ENCODE assay signal across 7 cellular contexts in genomic region chr2:23940976-23941605, GRCh38. TPM values are rescaled to one million over a fixed set of nuclear protein-coding genes. Genes with fewer than 3 reads are reported as not detected.
DNase-seq lines count a peak whose midpoint lies in the region; ATAC-seq, FAIRE-seq and TF ChIP-seq lines count a peak whose summit lies in the region.

No MANE protein-coding gene starts in this region.

- H3K4me1 ChIP-seq in HepG2 (ENCODE audit: insufficient read depth, low read length) (peaks cover 50% of the 10 kb centered on the region), thymus (ENCODE audit: control insufficient read depth, insufficient read depth, low read length) (peaks cover 2% of the 10 kb centered on the region)

- H3K4me2 ChIP-seq in HepG2 (ENCODE audit: low read depth, low read length) = peak overlapping the region; percentile 100

- TF ChIP-seq EP300 in HepG2 (IDR thresholded peaks at IDR 0.05; ENCODE audit: low read depth in 2 of 2, low read length in 2 of 2) (no peak), HepG2 (CRISPR knock-in tag; IDR thresholded peaks at IDR 0.05; ENCODE audit: borderline replicate concordance) (no peak)

- ATAC-seq in HepG2 (peak; percentile 31), HG03520 (IDR thresholded peaks at IDR 0.05; ENCODE audit: unreplicated experiment) (no peak), GM18858 (IDR thresholded peaks at IDR 0.05; ENCODE audit: unreplicated experiment) (no peak)

- H2AFZ ChIP-seq in HepG2 (ENCODE audit: low read length) = peak overlapping the region; percentile 52

- in situ Hi-C loops in HepG2 (cut with HindIII; ENCODE audit: extremely low pct_ligation_motif_present, low pct_unique_long_range_greater_than_20kb) = no loop called here

- 2% methylated on average over 15 of the region's 15 CpGs for WGBS in HepG2 (ENCODE audit: low lambda C conversion rate)
- WGBS in thymus = 6% methylated on average over 15 of the region's 15 CpGs

- H4K20me1 ChIP-seq in HepG2 (ENCODE audit: insufficient read depth, low read length) = peaks cover 3% of the 10 kb centered on the region; the same call in 1 of the 2 replicates

- TF ChIP-seq CTCF in GM12875 (IDR thresholded peaks at IDR 0.05; ENCODE audit: borderline replicate concordance, insufficient read depth, low read depth, low read length) = no peak
- TF ChIP-seq CTCF in bronchial epithelial cell (IDR thresholded peaks at IDR 0.05; ENCODE audit: insufficient read depth, low read length, severe bottlenecking) = no peak
- no peak for TF ChIP-seq CTCF in HepG2 (CRISPR knock-in tag; IDR thresholded peaks at IDR 0.05)

- H3K36me3 ChIP-seq in bronchial epithelial cell (ENCODE audit: control insufficient read depth, insufficient read depth, low read length) (no peaks in the 10 kb centered on the region), HepG2 (replicated peaks in 1 of 2; ENCODE audit: control insufficient read depth in 1 of 2, insufficient read depth in 2 of 2, low read length in 2 of 2) (no peaks in the 10 kb centered on the region), thymus (ENCODE audit: control insufficient read depth, insufficient read depth) (no peaks in the 10 kb centered on the region)

- CTCF ChIA-PET in HepG2 (lab: Yijun Ruan, JAX; ENCODE audit: low intra/inter-chr PET ratio, low total read pairs) = no interaction called here

- H3K79me2 ChIP-seq in HepG2 (ENCODE audit: insufficient read depth, low read length) = peaks cover 53% of the 10 kb centered on the region

- intact Hi-C loops in HepG2 (cut with micrococcal nuclease; ENCODE audit: unreplicated experiment) = loop anchor here (2.0 kb wide), 1 partner anchor 136 kb away; the partner anchor contains the start of gene SF3B6

- TF ChIP-seq RAD21 in HepG2 (CRISPR knock-in tag; IDR thresholded peaks at IDR 0.05) = no peak

- H3K4me3 ChIP-seq in GM12875 (ENCODE audit: low read depth, low read length) (peak overlapping the region; percentile 75), bronchial epithelial cell (ENCODE audit: low read depth, low read length) (peak overlapping the region; percentile 77), HepG2 (replicated peaks in 1 of 3; ENCODE audit: insufficient read depth in 1 of 3, low read depth in 2 of 3, low read length in 3 of 3) (peak overlapping the region; percentile 87 to 96 (median 93)), thymus (ENCODE audit: low read length) (peak overlapping the region; percentile 96)

- TSS peak; percentile 66 for BruUV-seq in HepG2 (replicated peaks; lab: Mats Ljungman, UMichigan)

- H3K9me3 ChIP-seq in HepG2 (ENCODE audit: low read length) = no peaks in the 10 kb centered on the region
- H3K9me3 ChIP-seq in thymus (ENCODE audit: control insufficient read depth) = no peaks in the 10 kb centered on the region

- POLR2A ChIA-PET in HepG2 (lab: Yijun Ruan, JAX) = interaction anchor here (0.6 to 4.6 kb wide), 8 partner anchors 9 to 143 kb away, joined by 3 to 135 read pairs (median 5); partner anchors contain the start of genes ATAD2B, SF3B6, TP53I3 and WDCP

- H3K27ac ChIP-seq in HepG2 (ENCODE audit: extremely low read length, insufficient read depth, low read length) (peak overlapping the region; percentile 87), thymus (ENCODE audit: low read depth) (peak overlapping the region; percentile 90)

- DNase-seq in NCI-H146 treated with DMSO at 0.1 percent for 48 hours (lab: John Stamatoyannopoulos, UW; ENCODE audit: unreplicated experiment) = peak; percentile 22
- DNase-seq in bronchial epithelial cell (ENCODE audit: low read depth) = peak; percentile 41
- peak; percentile 65 for DNase-seq in HepG2 (ENCODE audit: low spot score)

- H3K27me3 ChIP-seq in bronchial epithelial cell (ENCODE audit: control insufficient read depth, insufficient read depth, low read length) = no peaks in the 10 kb centered on the region
- peaks cover 0 to 3% of the 10 kb centered on the region in 2 experiments; a peak in 1 of 5 replicates for H3K27me3 ChIP-seq in HepG2 (ENCODE audit: control insufficient read depth in 1 of 2, insufficient read depth in 2 of 2, low read length in 2 of 2)
- no peaks in the 10 kb centered on the region for H3K27me3 ChIP-seq in thymus (ENCODE audit: control insufficient read depth, insufficient read depth)

- TF ChIP-seq POLR2A in HepG2 (IDR thresholded peaks at IDR 0.05; ENCODE audit: insufficient read depth in 1 of 2, low read depth in 2 of 2, low read length in 2 of 2) = no peak

- FAIRE-seq in bronchial epithelial cell (lab: Jason Lieb, UNC) (no peak), HepG2 (lab: Jason Lieb, UNC) (no peak)

- peak overlapping the region; percentile 91 for H3K9ac ChIP-seq in HepG2 (ENCODE audit: insufficient read depth, low read depth, low read length)

TF ChIP-seq in HepG2, 621 proteins besides CTCF, POLR2A, EP300 and RAD21 (continues in another document):
- TF ChIP-seq CENPBD1 (CRISPR knock-in tag; IDR thresholded peaks at IDR 0.05; ENCODE audit: borderline replicate concordance, low read depth) (0 out of 2 replicates have a peak, but pooled peaks have one; percentile 11), ZNF605 (CRISPR knock-in tag; IDR thresholded peaks at IDR 0.05) (0 out of 2 replicates have a peak, but pooled peaks have one; percentile 35), PAF1 (CRISPR knock-in tag; IDR thresholded peaks at IDR 0.05) (no peak), ZNF883 (CRISPR knock-in tag; IDR thresholded peaks at IDR 0.05; ENCODE audit: not compliant biosample characterization) (no peak), NFRKB (IDR thresholded peaks at IDR 0.05) (no peak), FOXA1 (IDR thresholded peaks at IDR 0.05) (no peak), FOXA1 (CRISPR knock-in tag; IDR thresholded peaks at IDR 0.05) (peak; percentile 4; the same call in 1 of the 2 replicates), ATRX (CRISPR knock-in tag; IDR thresholded peaks at IDR 0.05; ENCODE audit: borderline replicate concordance) (no peak), ZSCAN25 (CRISPR knock-in tag; IDR thresholded peaks at IDR 0.05) (no peak), SALL2 (CRISPR knock-in tag; IDR thresholded peaks at IDR 0.05) (no peak; the same call in 1 of the 2 replicates), ZFP36L1 (CRISPR knock-in tag; IDR thresholded peaks at IDR 0.05) (no peak), ATF7-NPFF (CRISPR knock-in tag; IDR thresholded peaks at IDR 0.05; ENCODE audit: low read depth) (no peak)

RNA-seq across cellular contexts. Expression of gene UBXN2A, which starts 0.8 kb away (rescaled TPM):
- total RNA-seq in bronchial epithelial cell = 10.5 and 11.6 TPM in 2 replicates
- total RNA-seq in HepG2 (2016; rRNA removed; fragmentation: Illumina TruSeq; extraction: Trizol) = 20.9 and 29.6 TPM in 2 replicates
- 27.1 and 28.7 TPM in 2 replicates for total RNA-seq in HepG2 (2016; cell fraction: cytosol; rRNA removed; fragmentation: Illumina TruSeq; extraction: Trizol; ENCODE audit: low read depth)
- total RNA-seq in HepG2 (2016; cell fraction: insoluble cytoplasmic fraction; rRNA removed; fragmentation: Illumina TruSeq; extraction: Trizol) = 20.2 and 28.7 TPM in 2 replicates
- total RNA-seq in HepG2 (2016; cell fraction: membrane; rRNA removed; fragmentation: Illumina TruSeq; extraction: Trizol) = 26.5 and 28.1 TPM in 2 replicates
- 10.3 and 12.4 TPM in 2 replicates for total RNA-seq in HepG2 (2016; cell fraction: nucleus; rRNA removed; fragmentation: Illumina TruSeq; extraction: Trizol)
- polyA plus RNA-seq in HepG2 (2011; rRNA removed) = 6.8 and 8.3 TPM in 2 replicates
- polyA plus RNA-seq in HepG2 (2011; cell fraction: cytosol; rRNA removed) = 3.4 and 6.0 TPM in 2 replicates
- 1.2 and 2.1 TPM in 2 replicates for polyA plus RNA-seq in HepG2 (2011; cell fraction: nucleus; rRNA removed)
- polyA plus RNA-seq in HepG2 (2012) = 10.9 and 12.3 TPM in 2 replicates
- 7.9 and 10.5 TPM in 2 replicates for polyA plus RNA-seq in HepG2 (2016; cell fraction: cytosol; fragmentation: Illumina TruSeq; extraction: Trizol; ENCODE audit: low read depth)
- polyA plus RNA-seq in HepG2 (2016; cell fraction: insoluble cytoplasmic fraction; fragmentation: Illumina TruSeq; extraction: Trizol; ENCODE audit: low read depth) = 23.8 and 26.5 TPM in 2 replicates
- polyA plus RNA-seq in HepG2 (2016; cell fraction: membrane; fragmentation: Illumina TruSeq; extraction: Trizol; ENCODE audit: low read depth) = 17.4 and 18.7 TPM in 2 replicates
- 10.8 and 12.2 TPM in 2 replicates for polyA plus RNA-seq in HepG2 (2016; cell fraction: nucleus; fragmentation: Illumina TruSeq; extraction: Trizol; ENCODE audit: insufficient read depth, low read depth)
- 2.1 and 4.2 TPM in 2 replicates for polyA minus RNA-seq in HepG2 (2011; rRNA and poly(A)+ RNA removed; ENCODE audit: low replicate concordance)
- 6.2 and 6.5 TPM in 2 replicates for polyA minus RNA-seq in HepG2 (2011; cell fraction: cytosol; rRNA and poly(A)+ RNA removed)
- 9.0 and 11.8 TPM in 2 replicates for polyA minus RNA-seq in HepG2 (2011; cell fraction: nucleus; rRNA and poly(A)+ RNA removed)
- 10.9 TPM for polyA plus RNA-seq in thymus

RNA-seq across cellular contexts. Expression of gene ATAD2B, which starts 14.2 kb away (rescaled TPM):
- total RNA-seq in bronchial epithelial cell (8.7 and 11.8 TPM in 2 replicates), HepG2 (2016; rRNA removed; fragmentation: Illumina TruSeq; extraction: Trizol) (22.2 and 22.4 TPM in 2 replicates)
- total RNA-seq in HepG2 (2016; cell fraction: cytosol; rRNA removed; fragmentation: Illumina TruSeq; extraction: Trizol; ENCODE audit: low read depth) = 10.9 and 12.3 TPM in 2 replicates
- 19.8 and 20.5 TPM in 2 replicates for total RNA-seq in HepG2 (2016; cell fraction: insoluble cytoplasmic fraction; rRNA removed; fragmentation: Illumina TruSeq; extraction: Trizol)
- total RNA-seq in HepG2 (2016; cell fraction: membrane; rRNA removed; fragmentation: Illumina TruSeq; extraction: Trizol) = 7.4 and 9.3 TPM in 2 replicates
- 70.7 and 72.3 TPM in 2 replicates for total RNA-seq in HepG2 (2016; cell fraction: nucleus; rRNA removed; fragmentation: Illumina TruSeq; extraction: Trizol)
- polyA plus RNA-seq in HepG2 (2011; rRNA removed) (4.3 and 5.3 TPM in 2 replicates), thymus (12.1 TPM)
- 1.4 and 2.3 TPM in 2 replicates for polyA plus RNA-seq in HepG2 (2011; cell fraction: cytosol; rRNA removed)
- polyA plus RNA-seq in HepG2 (2011; cell fraction: nucleus; rRNA removed) = 8.1 and 8.9 TPM in 2 replicates
- 4.7 and 5.9 TPM in 2 replicates for polyA plus RNA-seq in HepG2 (2012)
- 0.41 and 0.47 TPM in 2 replicates for polyA plus RNA-seq in HepG2 (2016; cell fraction: cytosol; fragmentation: Illumina TruSeq; extraction: Trizol; ENCODE audit: low read depth)
- polyA plus RNA-seq in HepG2 (2016; cell fraction: insoluble cytoplasmic fraction; fragmentation: Illumina TruSeq; extraction: Trizol; ENCODE audit: low read depth) = 12.2 and 12.4 TPM in 2 replicates
- polyA plus RNA-seq in HepG2 (2016; cell fraction: membrane; fragmentation: Illumina TruSeq; extraction: Trizol; ENCODE audit: low read depth) = 1.2 and 1.5 TPM in 2 replicates
- polyA plus RNA-seq in HepG2 (2016; cell fraction: nucleus; fragmentation: Illumina TruSeq; extraction: Trizol; ENCODE audit: insufficient read depth, low read depth) = 20.5 and 23.2 TPM in 2 replicates
- 8.7 and 11.9 TPM in 2 replicates for polyA minus RNA-seq in HepG2 (2011; rRNA and poly(A)+ RNA removed; ENCODE audit: low replicate concordance)
- 7.4 and 8.0 TPM in 2 replicates for polyA minus RNA-seq in HepG2 (2011; cell fraction: cytosol; rRNA and poly(A)+ RNA removed)
- 90.0 and 94.1 TPM in 2 replicates for polyA minus RNA-seq in HepG2 (2011; cell fraction: nucleus; rRNA and poly(A)+ RNA removed)
